Comparison of ENCODE assay signal across 1 cellular context in genomic region chr3:138284957-138285477, GRCh38.
TF ChIP-seq lines count a peak whose summit lies in the region.

No MANE protein-coding gene starts in this region.

TF ChIP-seq in HepG2, 621 proteins besides CTCF, POLR2A, EP300 and RAD21 (continued from another document):
- TF ChIP-seq, protein P1, sequence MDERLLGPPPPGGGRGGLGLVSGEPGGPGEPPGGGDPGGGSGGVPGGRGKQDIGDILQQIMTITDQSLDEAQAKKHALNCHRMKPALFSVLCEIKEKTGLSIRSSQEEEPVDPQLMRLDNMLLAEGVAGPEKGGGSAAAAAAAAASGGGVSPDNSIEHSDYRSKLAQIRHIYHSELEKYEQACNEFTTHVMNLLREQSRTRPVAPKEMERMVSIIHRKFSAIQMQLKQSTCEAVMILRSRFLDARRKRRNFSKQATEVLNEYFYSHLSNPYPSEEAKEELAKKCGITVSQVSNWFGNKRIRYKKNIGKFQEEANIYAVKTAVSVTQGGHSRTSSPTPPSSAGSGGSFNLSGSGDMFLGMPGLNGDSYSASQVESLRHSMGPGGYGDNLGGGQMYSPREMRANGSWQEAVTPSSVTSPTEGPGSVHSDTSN (CRISPR knock-in tag; IDR thresholded peaks at IDR 0.05), result no peak
